ENCODE assay signal across 12 cellular contexts in the genomic region with DNA sequence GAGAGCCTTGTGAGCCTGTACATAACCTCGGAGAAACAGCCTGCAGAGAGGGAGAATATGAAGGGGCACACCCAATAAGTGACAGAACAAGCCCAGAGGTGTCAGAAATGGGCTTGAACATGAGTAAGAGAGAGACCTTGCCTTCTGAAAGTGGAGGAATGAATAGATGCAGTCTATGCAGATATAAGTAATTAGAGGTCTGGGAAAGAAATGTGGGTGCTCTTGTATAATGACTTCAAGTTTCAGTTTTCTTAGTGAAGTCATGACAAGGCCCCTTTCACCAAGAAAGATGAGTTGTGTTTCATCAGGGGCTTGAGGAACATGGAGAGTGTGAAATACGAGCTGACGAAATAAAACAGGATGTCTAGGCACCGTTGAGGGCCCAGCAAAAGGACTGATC. TPM values are rescaled to one million over a fixed set of nuclear protein-coding genes. Genes with fewer than 3 reads are reported as not detected.
A peak's percentile ranks its signal among the peaks of the same experiment; 100 is the strongest.
DNase-seq lines count a peak whose midpoint lies in the region; ATAC-seq and TF ChIP-seq lines count a peak whose summit lies in the region.
"Had no signal": no experiment of that assay in that cellular context is flagged by ENCODE, and none has a peak within 500 bp of the region (broad histone marks: within the 10 kb centered on the region; RNA-seq: fewer than 3 reads in every experiment).

No MANE protein-coding gene starts in this region.

- CTCF ChIA-PET in activated CD4-positive, alpha-beta memory T cell treated with anti-CD3 and anti-CD28 coated beads, Interleukin-2, amount 10 ng/mL, durations not matched to agents 7 days and 5 days (lab: Charles Lee), result no interaction called here
- CTCF ChIA-PET in Caco-2 (lab: Charles Lee), result no interaction called here

- ATAC-seq in GM19372 (IDR thresholded peaks at IDR 0.05; ENCODE audit: low read depth, unreplicated experiment) (peak; percentile 77), HG02885 (IDR thresholded peaks at IDR 0.05; ENCODE audit: poor library complexity, unreplicated experiment) (peak; percentile 91), esophagus mucosa (no peak)

- no peaks in the 10 kb centered on the region for H3K4me1 ChIP-seq in Caco-2

- no peak overlapping the region for H3K4me3 ChIP-seq in Caco-2 (ENCODE audit: low read depth, low read length)

- H3K27me3 ChIP-seq in Caco-2 (replicated peaks; ENCODE audit: control insufficient read depth, insufficient read depth, low read length), result no peaks in the 10 kb centered on the region

- POLR2A ChIA-PET in activated CD4-positive, alpha-beta memory T cell treated with anti-CD3 and anti-CD28 coated beads, Interleukin-2, amount 10 ng/mL, durations not matched to agents 7 days and 5 days (lab: Charles Lee), result interaction anchor here (1.4 to 1.8 kb wide), 3 partner anchors 11 to 15 kb away, joined by 4 to 6 read pairs (median 6); a partner anchor contains a TSS
- POLR2A ChIA-PET in Caco-2 (lab: Charles Lee), result no interaction called here

- in situ Hi-C loops in GM13976 (cut with MboI; ENCODE audit: low sequenced_read_pairs, unreplicated experiment), result no loop called here

- H3K36me3 ChIP-seq in Caco-2 (ENCODE audit: control insufficient read depth, insufficient read depth, low read length), result no peaks in the 10 kb centered on the region

- H3K4me3 Mint-ChIP-seq in activated CD4-positive, alpha-beta memory T cell treated with anti-CD3 and anti-CD28 coated beads, Interleukin-2, amount 10 ng/mL, durations not matched to agents 7 days and 5 days, result no peak overlapping the region
- no peak overlapping the region for H3K4me3 Mint-ChIP-seq in Caco-2 (ENCODE audit: unreplicated experiment)
- H3K4me3 Mint-ChIP-seq: CD4-positive, alpha-beta T cell had no signal

- H3K4me1 Mint-ChIP-seq in activated CD4-positive, alpha-beta memory T cell treated with anti-CD3 and anti-CD28 coated beads, Interleukin-2, amount 10 ng/mL, durations not matched to agents 7 days and 5 days, result peaks cover 27% of the 10 kb centered on the region
- H3K4me1 Mint-ChIP-seq in Caco-2 (ENCODE audit: low read depth, unreplicated experiment), result no peaks in the 10 kb centered on the region

- peak; percentile 72 for DNase-seq in GM13976 (ENCODE audit: low spot score)
- no peak for DNase-seq in activated CD4-positive, alpha-beta memory T cell treated with anti-CD3 and anti-CD28 coated beads, Interleukin-2, amount 10 ng/mL, durations not matched to agents 7 days and 5 days
- no peak for DNase-seq in dedifferentiated amniotic fluid mesenchymal stem cell (ENCODE audit: extremely low spot score)
- no peak for DNase-seq in Caco-2
- DNase-seq in LoVo (ENCODE audit: low spot score), result no peak
- DNase-seq: activated CD4-positive, CD25-positive, alpha-beta regulatory T cell; CD4-positive, alpha-beta T cell; hippocampal formation had no signal

- BruUV-seq in Caco-2 (replicated peaks; lab: Mats Ljungman, UMichigan), result no TSS peak

- no peaks in the 10 kb centered on the region for H3K9me3 ChIP-seq in Caco-2

- H3K27me3 Mint-ChIP-seq in activated CD4-positive, alpha-beta memory T cell treated with anti-CD3 and anti-CD28 coated beads, Interleukin-2, amount 10 ng/mL, durations not matched to agents 7 days and 5 days, result no peaks in the 10 kb centered on the region
- no peaks in the 10 kb centered on the region for H3K27me3 Mint-ChIP-seq in Caco-2 (ENCODE audit: insufficient read depth, unreplicated experiment)
- H3K27me3 Mint-ChIP-seq: CD4-positive, alpha-beta T cell had no signal

- H3K27ac Mint-ChIP-seq in activated CD4-positive, alpha-beta memory T cell treated with anti-CD3 and anti-CD28 coated beads, Interleukin-2, amount 10 ng/mL, durations not matched to agents 7 days and 5 days, result peak overlapping the region; percentile 22
- H3K27ac Mint-ChIP-seq in Caco-2 (ENCODE audit: unreplicated experiment), result no peak overlapping the region
- H3K27ac Mint-ChIP-seq: CD4-positive, alpha-beta T cell had no signal

- H3K9me3 Mint-ChIP-seq in activated CD4-positive, alpha-beta memory T cell treated with anti-CD3 and anti-CD28 coated beads, Interleukin-2, amount 10 ng/mL, durations not matched to agents 7 days and 5 days, result no peaks in the 10 kb centered on the region
- no peaks in the 10 kb centered on the region for H3K9me3 Mint-ChIP-seq in Caco-2 (ENCODE audit: unreplicated experiment)

- TF ChIP-seq CTCF in GM13976 (IDR thresholded peaks at IDR 0.05; ENCODE audit: borderline replicate concordance, control extremely low read depth, extremely low read depth, insufficient read depth, missing control alignments) (no peak), Caco-2 (IDR thresholded peaks at IDR 0.05; ENCODE audit: insufficient read depth in 1 of 2, low read depth in 1 of 2, low read length in 1 of 2, severe bottlenecking in 1 of 2, unreplicated experiment in 1 of 2) (no peak)

- intact Hi-C loops in Caco-2 (cut with micrococcal nuclease; ENCODE audit: unreplicated experiment), result no loop called here

- H3K36me3 Mint-ChIP-seq in activated CD4-positive, alpha-beta memory T cell treated with anti-CD3 and anti-CD28 coated beads, Interleukin-2, amount 10 ng/mL, durations not matched to agents 7 days and 5 days (ENCODE audit: low read depth), result peaks cover 24% of the 10 kb centered on the region
- H3K36me3 Mint-ChIP-seq in Caco-2 (ENCODE audit: insufficient read depth, unreplicated experiment), result no peaks in the 10 kb centered on the region

RNA-seq across cellular contexts. Expression of a gene that starts 15.1 kb away (rescaled TPM):
- 1 to 10 TPM; 4.6 to 5.0 TPM for total RNA-seq in activated CD4-positive, alpha-beta memory T cell treated with anti-CD3 and anti-CD28 coated beads, Interleukin-2, amount 10 ng/mL, durations not matched to agents 7 days and 5 days
- total RNA-seq in Caco-2 (2022), result 3.0 TPM in 2 replicates
- total RNA-seq in esophagus mucosa, result 8.5 TPM
- total RNA-seq: OCI-LY7 had no signal
